Comparison of ENCODE assay signal across 16 cellular contexts in the genomic region with DNA sequence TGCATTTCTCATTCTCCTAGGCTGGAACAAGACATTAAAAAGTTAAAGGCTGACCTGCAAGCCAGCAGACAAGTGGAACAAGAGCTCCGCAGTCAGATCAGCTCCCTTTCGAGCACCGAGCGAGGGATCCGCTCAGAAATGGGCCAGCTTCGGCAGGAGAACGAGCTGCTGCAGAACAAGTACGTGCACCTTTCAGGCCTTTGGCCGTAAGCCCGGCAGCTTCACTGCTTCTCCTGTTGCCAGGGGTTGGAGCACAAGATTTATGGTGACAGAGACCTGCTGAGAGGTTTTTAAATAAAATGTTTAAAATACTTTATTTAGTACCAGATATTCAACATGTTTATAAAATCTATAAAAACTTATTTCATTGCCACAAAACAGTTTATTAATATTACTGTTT. TPM values are rescaled to one million over a fixed set of nuclear protein-coding genes. Genes with fewer than 3 reads are reported as not detected.
DNase-seq lines count a peak whose midpoint lies in the region; ATAC-seq and TF ChIP-seq lines count a peak whose summit lies in the region.
"Had no signal": no experiment of that assay in that cellular context is flagged by ENCODE, and none has a peak within 500 bp of the region (broad histone marks: within the 10 kb centered on the region; RNA-seq: fewer than 3 reads in every experiment).

No MANE protein-coding gene starts in this region.

- DNase-seq in DMS 273 (lab: John Stamatoyannopoulos, UW; ENCODE audit: unreplicated experiment) (peak; percentile 48), DMS 273 treated with DMSO at 0.1 percent for 48 hours (lab: John Stamatoyannopoulos, UW) (no peak), left lobe of liver (ENCODE audit: low spot score) (peak; percentile 81), transverse colon (peak; percentile 21), T-helper 2 cell (no peak)
- DNase-seq in stimulated activated CD4-positive, alpha-beta T cell treated with anti-CD3 and anti-CD28 coated beads, Interleukin-4, amount 100 ng/mL, for 24 hours = no peak
- DNase-seq in activated naive CD4-positive, alpha-beta T cell treated with Interleukin-2 at 50 U/mL for 16 hours = no peak
- DNase-seq: activated CD8-positive, alpha-beta T cell treated with anti-CD3 and anti-CD28 coated beads, Interleukin-2, amount 10 ng/mL, durations not matched to agents 7 days and 5 days; CD4-positive, alpha-beta T cell; midbrain; NCI-H226; OCI-M1 had no signal

- peaks cover 37% of the 10 kb centered on the region for H3K36me3 Mint-ChIP-seq in brain

- no peak overlapping the region for H3K4me3 Mint-ChIP-seq in brain
- H3K4me3 Mint-ChIP-seq: activated CD8-positive, alpha-beta T cell treated with anti-CD3 and anti-CD28 coated beads, Interleukin-2, amount 10 ng/mL, durations not matched to agents 7 days and 5 days; CD4-positive, alpha-beta T cell had no signal

- peak; percentile 87 for ATAC-seq in left lobe of liver
- ATAC-seq: activated CD8-positive, alpha-beta T cell treated with anti-CD3 and anti-CD28 coated beads, Interleukin-2, amount 10 ng/mL, durations not matched to agents 7 days and 5 days had no signal

- H3K27me3 ChIP-seq in transverse colon = no peaks in the 10 kb centered on the region

- no peak overlapping the region for H3K4me3 ChIP-seq in transverse colon
- H3K4me3 ChIP-seq: thoracic aorta had no signal

- peaks cover 0 to 10% (median 4%) of the 10 kb centered on the region in 4 donors for H3K36me3 ChIP-seq in transverse colon

- H3K4me1 Mint-ChIP-seq in brain = peaks cover 17% of the 10 kb centered on the region

- TF ChIP-seq CTCF in brain (conservative IDR thresholded peaks at IDR 0.05) (no peak), transverse colon (IDR thresholded peaks at IDR 0.05) (no peak)

- H3K9me3 ChIP-seq in transverse colon = no peaks in the 10 kb centered on the region
- H3K9me3 ChIP-seq: thoracic aorta had no signal

- no peaks in the 10 kb centered on the region for H3K9me3 Mint-ChIP-seq in brain
- H3K9me3 Mint-ChIP-seq: activated T-helper 2 cell treated with anti-CD3 and anti-CD28 coated beads, Interferon-gamma antibody, Interleukin-2, Interleukin-4, amounts not matched to agents 10 μg/mL and 5 μg/mL and 100 μg/mL, durations not matched to agents 14 hours and 24 hours and 36 hours; CD4-positive, alpha-beta T cell had no signal

- H3K27me3 Mint-ChIP-seq in brain = no peaks in the 10 kb centered on the region
- H3K27me3 Mint-ChIP-seq: CD4-positive, alpha-beta T cell had no signal

- H3K4me1 ChIP-seq in transverse colon = peaks cover 0 to 19% (median 10%) of the 10 kb centered on the region in 4 donors

- H3K27ac Mint-ChIP-seq in brain = peak overlapping the region in 3 of 5 experiments; percentile 19 to 53 (median 45)
- H3K27ac Mint-ChIP-seq: activated CD8-positive, alpha-beta T cell treated with anti-CD3 and anti-CD28 coated beads, Interleukin-2, amount 10 ng/mL, durations not matched to agents 7 days and 5 days; activated T-helper 2 cell treated with anti-CD3 and anti-CD28 coated beads, Interferon-gamma antibody, Interleukin-2, Interleukin-4, amounts not matched to agents 10 μg/mL and 5 μg/mL and 100 μg/mL, durations not matched to agents 14 hours and 24 hours and 36 hours had no signal

- intact Hi-C loops in transverse colon (cut with DNase I; ENCODE audit: low total_unique reads) = no loop called here

- no peak for TF ChIP-seq POLR2A in transverse colon (IDR thresholded peaks at IDR 0.05)

- WGBS in transverse colon (ENCODE audit: low coverage in 1 of 2), 2 donors = 55 to 58% methylated on average over 2 to 10 of the region's 10 CpGs

- peak overlapping the region in 1 of 4 donors; percentile 16 for H3K27ac ChIP-seq in transverse colon
- H3K27ac ChIP-seq: 22Rv1, thoracic aorta had no signal

- TF ChIP-seq EP300 in transverse colon (IDR thresholded peaks at IDR 0.05; ENCODE audit: low read depth) = no peak

- in situ Hi-C loops in transverse colon (cut with MboI; ENCODE audit: low pct_ligation_motif_present in 1 of 4, low pct_unique_long_range_greater_than_20kb in 1 of 4, low sequenced_read_pairs in 3 of 4) = no loop called here

RNA-seq across cellular contexts. Expression of gene MACO1, which starts 53.4 kb away (rescaled TPM):
- 22.8 TPM for polyA plus RNA-seq in brain (ENCODE audit: insufficient read depth, low read depth, low replicate concordance)
- 34.0 TPM for total RNA-seq in left lobe of liver
- 10 to 100 TPM; 11.3 to 24.9 (median 19.0) TPM for total RNA-seq in transverse colon

RNA-seq across cellular contexts. Expression of gene LDLRAP1, which starts 59.3 kb away (rescaled TPM):
- polyA plus RNA-seq in brain (ENCODE audit: insufficient read depth, low read depth, low replicate concordance) = 11.4 TPM
- 23.4 TPM for total RNA-seq in left lobe of liver
- 10 to 100 TPM; 24.9 to 75.6 (median 37.8) TPM for total RNA-seq in transverse colon

Comparison
In these comparisons a context has a peak if more than half of its experiments do, and no peak if none do; other contexts are left out.
1. DNase-seq: peak in DMS 273 (single experiment), left lobe of liver (single experiment) and transverse colon (single experiment); none in DMS 273 treated with DMSO at 0.1 percent for 48 hours (single experiment), stimulated activated CD4-positive, alpha-beta T cell treated with anti-CD3 and anti-CD28 coated beads, Interleukin-4, amount 100 ng/mL, for 24 hours (single experiment), activated naive CD4-positive, alpha-beta T cell treated with Interleukin-2 at 50 U/mL for 16 hours (single experiment) and T-helper 2 cell (0 of 5).